15 cellular contexts compared by ENCODE assay signal in the genomic region with DNA sequence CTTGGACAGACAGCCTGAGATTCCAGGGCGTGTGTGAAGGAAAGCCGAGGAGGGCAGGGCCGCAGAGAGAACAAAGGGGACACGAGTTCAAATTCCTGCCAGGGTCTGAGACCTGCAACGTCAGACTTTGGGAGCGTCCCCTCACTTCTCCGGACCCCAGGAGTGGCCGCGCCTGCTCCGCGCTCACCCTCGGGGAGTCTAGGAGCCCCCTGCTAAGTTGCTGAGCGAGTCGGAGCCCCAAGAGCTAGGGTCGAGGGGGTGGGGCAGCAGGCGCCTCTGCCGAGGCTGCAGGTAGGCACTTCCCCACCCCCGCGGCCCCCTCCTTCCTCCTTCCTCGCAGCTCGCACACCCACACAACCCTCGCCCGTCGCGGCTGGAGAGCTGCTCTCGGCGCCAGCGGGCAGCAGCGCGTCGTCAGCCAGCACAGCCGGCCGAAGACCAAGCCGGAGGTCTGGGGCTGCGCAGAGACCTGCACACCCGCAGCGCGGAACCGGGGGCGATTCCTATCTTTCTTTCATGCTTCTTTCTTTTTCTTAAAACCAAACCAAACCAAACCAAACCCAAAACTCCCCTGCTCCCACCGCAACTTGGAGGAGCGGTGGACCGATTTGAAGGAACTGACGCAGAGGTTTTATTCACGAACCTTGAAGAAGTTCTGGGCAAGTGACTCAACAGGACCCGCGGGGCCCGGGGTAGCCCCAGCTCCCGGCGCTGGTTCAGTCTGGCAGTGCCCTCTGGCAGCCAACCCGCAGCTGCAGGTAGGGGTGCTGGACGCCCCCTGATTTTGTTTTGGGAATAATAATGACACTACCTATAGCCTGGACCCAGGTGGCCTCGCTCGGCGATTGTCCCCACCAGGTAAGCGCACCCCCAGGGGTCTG. TPM values are rescaled to one million over a fixed set of nuclear protein-coding genes. Genes with fewer than 3 reads are reported as not detected.
DNase-seq lines count a peak whose midpoint lies in the region; ATAC-seq and FAIRE-seq lines count a peak whose summit lies in the region.
"Had no signal": no experiment of that assay in that cellular context is flagged by ENCODE, and none has a peak within 500 bp of the region (broad histone marks: within the 10 kb centered on the region; RNA-seq: fewer than 3 reads in every experiment).

A gene (plus strand): TSS at position 352 of the 881 bp plus-strand sequence. CDS start 10,563 bp downstream, outside the sequence.

- H3K36me3 Mint-ChIP-seq in activated naive CD8-positive, alpha-beta T cell treated with anti-CD3 and anti-CD28 coated beads, Interleukin-2, amount 10 ng/mL, durations not matched to agents 7 days and 5 days: no peaks in the 10 kb centered on the region
- no peaks in the 10 kb centered on the region for H3K36me3 Mint-ChIP-seq in activated naive CD8-positive, alpha-beta T cell treated with anti-CD3 and anti-CD28 coated beads, Interleukin-2, amount 50 U/mL, for 24 hours (ENCODE audit: low read depth)
- H3K36me3 Mint-ChIP-seq: stimulated activated effector memory CD8-positive, alpha-beta T cell treated with anti-CD3 and anti-CD28 coated beads, Interleukin-12 subunit alpha, Interleukin-12 subunit beta, amount 100 ng/mL, for 72 hours had no signal

- H3K36me3 ChIP-seq in NT2/D1 (ENCODE audit: insufficient read depth, insufficient read length, low read length): no peaks in the 10 kb centered on the region
- no peaks in the 10 kb centered on the region for H3K36me3 ChIP-seq in iPS DF 6.9 (ENCODE audit: control insufficient read depth, insufficient read depth, low read length)
- H3K36me3 ChIP-seq: BLaER1 had no signal

- no peak for FAIRE-seq in GM19239 (lab: Jason Lieb, UNC)
- FAIRE-seq: astrocyte, GM18507 had no signal

- H3K4me3 ChIP-seq in NT2/D1 (ENCODE audit: insufficient read length, low read depth): peak within 1 kb of the TSS; percentile 49
- H3K4me3 ChIP-seq in iPS DF 6.9 (ENCODE audit: low read length): peak within 1 kb of the TSS; percentile 35; the same call in 1 of the 2 replicates
- H3K4me3 ChIP-seq: BLaER1 had no signal

- no peak for ATAC-seq in activated naive CD8-positive, alpha-beta T cell treated with anti-CD3 and anti-CD28 coated beads, Interleukin-2, amount 10 ng/mL, durations not matched to agents 7 days and 5 days (ENCODE audit: low read depth)
- no peak for ATAC-seq in activated naive CD8-positive, alpha-beta T cell treated with anti-CD3 and anti-CD28 coated beads, Interleukin-2, amount 50 U/mL, for 24 hours
- ATAC-seq in GM21528 (IDR thresholded peaks at IDR 0.05; ENCODE audit: low FRiP score, unreplicated experiment): no peak
- no peak for ATAC-seq in HG03571 (IDR thresholded peaks at IDR 0.05; ENCODE audit: unreplicated experiment)
- ATAC-seq in HG02970 (IDR thresholded peaks at IDR 0.05; ENCODE audit: low FRiP score, unreplicated experiment): no peak
- ATAC-seq: stimulated activated effector memory CD8-positive, alpha-beta T cell treated with anti-CD3 and anti-CD28 coated beads, Interleukin-12 subunit alpha, Interleukin-12 subunit beta, amount 100 ng/mL, for 72 hours had no signal

- no peaks in the 10 kb centered on the region for H3K9me3 Mint-ChIP-seq in activated naive CD8-positive, alpha-beta T cell treated with anti-CD3 and anti-CD28 coated beads, Interleukin-2, amount 10 ng/mL, durations not matched to agents 7 days and 5 days
- no peaks in the 10 kb centered on the region for H3K9me3 Mint-ChIP-seq in activated naive CD8-positive, alpha-beta T cell treated with anti-CD3 and anti-CD28 coated beads, Interleukin-2, amount 50 U/mL, for 24 hours
- H3K9me3 Mint-ChIP-seq: stimulated activated effector memory CD8-positive, alpha-beta T cell treated with anti-CD3 and anti-CD28 coated beads, Interleukin-12 subunit alpha, Interleukin-12 subunit beta, amount 100 ng/mL, for 72 hours had no signal

- H3K9ac ChIP-seq in NT2/D1 (ENCODE audit: insufficient read length, low read depth): peak within 1 kb of the TSS; percentile 57
- H3K9ac ChIP-seq: BLaER1 had no signal

- no peak for DNase-seq in activated naive CD8-positive, alpha-beta T cell treated with anti-CD3 and anti-CD28 coated beads, Interleukin-2, amount 10 ng/mL, durations not matched to agents 7 days and 5 days
- DNase-seq in activated naive CD8-positive, alpha-beta T cell treated with anti-CD3 and anti-CD28 coated beads, Interleukin-2, amount 50 U/mL, for 24 hours: no peak
- no peak for DNase-seq in NT2/D1 (ENCODE audit: low read depth, low spot score)
- DNase-seq in iPS DF 6.9 (ENCODE audit: low read depth, low spot score): no peak
- DNase-seq in GM19239 (ENCODE audit: insufficient read length, low spot score): no peak
- DNase-seq: activated CD4-positive, alpha-beta T cell treated with anti-CD3 and anti-CD28 coated beads for 1 hour; NCI-H1694 had no signal

- H3K27me3 Mint-ChIP-seq in activated naive CD8-positive, alpha-beta T cell treated with anti-CD3 and anti-CD28 coated beads, Interleukin-2, amount 10 ng/mL, durations not matched to agents 7 days and 5 days: peaks cover 59% of the 10 kb centered on the region
- H3K27me3 Mint-ChIP-seq in activated naive CD8-positive, alpha-beta T cell treated with anti-CD3 and anti-CD28 coated beads, Interleukin-2, amount 50 U/mL, for 24 hours: peaks cover 58% of the 10 kb centered on the region

- POLR2A ChIA-PET in activated naive CD8-positive, alpha-beta T cell treated with anti-CD3 and anti-CD28 coated beads, Interleukin-2, amount 10 ng/mL, durations not matched to agents 7 days and 5 days (lab: Charles Lee): no interaction called here

- no CpG with 5 or more reads among the region's 56 CpGs for WGBS in iPS DF 6.9 (ENCODE audit: insufficient coverage, insufficient read length)

- H3K9me3 ChIP-seq in NT2/D1 (ENCODE audit: insufficient read depth, low read length): no peaks in the 10 kb centered on the region
- H3K9me3 ChIP-seq in iPS DF 6.9 (ENCODE audit: control insufficient read depth, insufficient read depth, low read length): no peaks in the 10 kb centered on the region
- H3K9me3 ChIP-seq: BLaER1 had no signal

- H3K4me1 Mint-ChIP-seq in activated naive CD8-positive, alpha-beta T cell treated with anti-CD3 and anti-CD28 coated beads, Interleukin-2, amount 10 ng/mL, durations not matched to agents 7 days and 5 days: no peaks in the 10 kb centered on the region
- no peaks in the 10 kb centered on the region for H3K4me1 Mint-ChIP-seq in activated naive CD8-positive, alpha-beta T cell treated with anti-CD3 and anti-CD28 coated beads, Interleukin-2, amount 50 U/mL, for 24 hours

- no peak within 1 kb of the TSS for H3K27ac ChIP-seq in iPS DF 6.9 (ENCODE audit: low read length)
- H3K27ac ChIP-seq: BLaER1 had no signal

- H3K27me3 ChIP-seq in NT2/D1 (ENCODE audit: insufficient read depth, insufficient read length) (peaks cover 66% of the 10 kb centered on the region), iPS DF 6.9 (ENCODE audit: control insufficient read depth, insufficient read depth, low read length) (peaks cover 21% of the 10 kb centered on the region; the same call in 1 of the 2 replicates)

- H3K4me1 ChIP-seq in NT2/D1 (ENCODE audit: insufficient read depth, insufficient read length): peaks cover 3% of the 10 kb centered on the region
- H3K4me1 ChIP-seq in iPS DF 6.9 (ENCODE audit: control insufficient read depth, insufficient read depth, low read length): peaks cover 4% of the 10 kb centered on the region; the same call in 1 of the 2 replicates
- H3K4me1 ChIP-seq: BLaER1 had no signal

- H3K4me3 Mint-ChIP-seq in activated naive CD8-positive, alpha-beta T cell treated with anti-CD3 and anti-CD28 coated beads, Interleukin-2, amount 10 ng/mL, durations not matched to agents 7 days and 5 days: peak within 1 kb of the TSS; percentile 11
- H3K4me3 Mint-ChIP-seq in activated naive CD8-positive, alpha-beta T cell treated with anti-CD3 and anti-CD28 coated beads, Interleukin-2, amount 50 U/mL, for 24 hours: no peak within 1 kb of the TSS
- H3K4me3 Mint-ChIP-seq: activated T-cell treated with anti-CD3 and anti-CD28 coated beads, Interleukin-2, amount 50 U/mL, for 24 hours; stimulated activated effector memory CD8-positive, alpha-beta T cell treated with anti-CD3 and anti-CD28 coated beads, Interleukin-12 subunit alpha, Interleukin-12 subunit beta, amount 100 ng/mL, for 72 hours had no signal

- H3K27ac Mint-ChIP-seq in activated naive CD8-positive, alpha-beta T cell treated with anti-CD3 and anti-CD28 coated beads, Interleukin-2, amount 10 ng/mL, durations not matched to agents 7 days and 5 days: no peak within 1 kb of the TSS
- H3K27ac Mint-ChIP-seq in activated naive CD8-positive, alpha-beta T cell treated with anti-CD3 and anti-CD28 coated beads, Interleukin-2, amount 50 U/mL, for 24 hours: no peak within 1 kb of the TSS
- H3K27ac Mint-ChIP-seq: activated T-cell treated with anti-CD3 and anti-CD28 coated beads, Interleukin-2, amount 50 U/mL, for 24 hours; stimulated activated effector memory CD8-positive, alpha-beta T cell treated with anti-CD3 and anti-CD28 coated beads, Interleukin-12 subunit alpha, Interleukin-12 subunit beta, amount 100 ng/mL, for 72 hours had no signal

RNA-seq across cellular contexts. Expression of the gene that starts here (rescaled TPM):
- total RNA-seq in activated naive CD8-positive, alpha-beta T cell treated with anti-CD3 and anti-CD28 coated beads, Interleukin-2, amount 10 ng/mL, durations not matched to agents 7 days and 5 days: not detected
